ENCODE assay signal across 1 cellular context in genomic region chr14:49977126-49977841, GRCh38.
TF ChIP-seq lines count a peak whose summit lies in the region.

No MANE protein-coding gene starts in this region.

TF ChIP-seq in GM12878, 131 proteins besides CTCF, POLR2A, EP300 and RAD21 (continued from another document and continues in another):
- TF ChIP-seq E2F8 (IDR thresholded peaks at IDR 0.05; ENCODE audit: low read depth, partially characterized antibody) (no peak), RAD51 (IDR thresholded peaks at IDR 0.05) (no peak), NR2F1 (conservative IDR thresholded peaks at IDR 0.05) (no peak), STAT3 (IDR thresholded peaks at IDR 0.05; ENCODE audit: low read depth, low read length) (no peak), ATF2 (IDR thresholded peaks at IDR 0.05; ENCODE audit: low read length) (no peak), CBFB (IDR thresholded peaks at IDR 0.05; ENCODE audit: low read depth) (0 out of 2 replicates have a peak, but pooled peaks have one; percentile 37), E4F1 (IDR thresholded peaks at IDR 0.05; ENCODE audit: borderline replicate concordance, partially characterized antibody) (no peak), BHLHE40 (IDR thresholded peaks at IDR 0.05; ENCODE audit: borderline replicate concordance in 1 of 2, low read depth in 2 of 2, low read length in 1 of 2) (no peak), PAX8 (IDR thresholded peaks at IDR 0.05) (no peak), ESRRA (IDR thresholded peaks at IDR 0.05; ENCODE audit: low read length) (no peak), SPI1 (IDR thresholded peaks at IDR 0.05; ENCODE audit: borderline replicate concordance, insufficient read depth, low read depth, low read length) (peak; percentile 79; the same call in 1 of the 2 replicates), SIN3A (IDR thresholded peaks at IDR 0.05; ENCODE audit: low read depth, low read length) (no peak), CREB1 (IDR thresholded peaks at IDR 0.05; ENCODE audit: low read depth) (0 out of 2 replicates have a peak, but pooled peaks have one; percentile 27), NKRF (conservative IDR thresholded peaks at IDR 0.05) (no peak), ZBTB33 (IDR thresholded peaks at IDR 0.05) (no peak), JUNB (IDR thresholded peaks at IDR 0.05) (peak; percentile 38; the same call in 1 of the 2 replicates), REST (IDR thresholded peaks at IDR 0.05; ENCODE audit: low read depth, low read length) (no peak), IRF4 (IDR thresholded peaks at IDR 0.05; ENCODE audit: low read depth, low read length) (no peak), CEBPZ (IDR thresholded peaks at IDR 0.05; ENCODE audit: low read depth, low read length) (no peak), NR2C2 (IDR thresholded peaks at IDR 0.05; ENCODE audit: borderline replicate concordance, control insufficient read depth, insufficient read length, low read depth) (no peak), EZH2 (IDR thresholded peaks at IDR 0.05; ENCODE audit: borderline replicate concordance, control insufficient read depth, low read depth, low read length) (no peak), EED (IDR thresholded peaks at IDR 0.05; ENCODE audit: low read depth) (peak; percentile 49), RCOR1 (conservative IDR thresholded peaks at IDR 0.05; ENCODE audit: low read depth, low read length) (no peak), ASH2L (IDR thresholded peaks at IDR 0.05; ENCODE audit: borderline replicate concordance, low read depth) (no peak), YY1 (IDR thresholded peaks at IDR 0.05; ENCODE audit: low read depth, low read length) (peak; percentile 43; the same call in 1 of the 2 replicates), ETV6 (conservative IDR thresholded peaks at IDR 0.05 in 1 of 2, IDR thresholded peaks at IDR 0.05 in 1 of 2; ENCODE audit: borderline replicate concordance in 1 of 2, low read depth in 1 of 2) (peak in 1 of 2 experiments; percentile 27; a peak in 1 of 4 replicates), CHD4 (IDR thresholded peaks at IDR 0.05) (no peak), USF2 (IDR thresholded peaks at IDR 0.05; ENCODE audit: borderline replicate concordance, low read depth, low read length) (no peak), BCL11A (IDR thresholded peaks at IDR 0.05; ENCODE audit: low read depth, low read length) (0 out of 2 replicates have a peak, but pooled peaks have one; percentile 32), HDGF (IDR thresholded peaks at IDR 0.05) (no peak), FOXK2 (IDR thresholded peaks at IDR 0.05) (no peak), MTA3 (IDR thresholded peaks at IDR 0.05; ENCODE audit: borderline replicate concordance, low read length) (no peak), ZNF622 (IDR thresholded peaks at IDR 0.05) (no peak), MEF2A (IDR thresholded peaks at IDR 0.05; ENCODE audit: insufficient read depth, low read depth, low read length) (no peak), NFYA (IDR thresholded peaks at IDR 0.05; ENCODE audit: borderline replicate concordance, low read depth, low read length) (no peak), MTA2 (IDR thresholded peaks at IDR 0.05; ENCODE audit: low read depth) (no peak), ZBTB4 (CRISPR knock-in tag; IDR thresholded peaks at IDR 0.05) (no peak)
